Comparison of ENCODE assay signal across 15 cellular contexts in genomic region chr15:77243716-77244401, GRCh38.
"Had no signal": no experiment of that assay in that cellular context is flagged by ENCODE, and none has a peak within 500 bp of the region (broad histone marks: within the 10 kb centered on the region; RNA-seq: fewer than 3 reads in every experiment).

No MANE protein-coding gene starts in this region.

- DNase-seq: activated CD4-positive, alpha-beta T cell treated with anti-CD3 and anti-CD28 coated beads for 4 hours; activated CD8-positive, alpha-beta memory T cell treated with anti-CD3 and anti-CD28 coated beads, Interleukin-2, amount 50 U/mL, for 4 hours; activated CD8-positive, alpha-beta T cell treated with anti-CD3 and anti-CD28 coated beads for 36 hours; activated naive CD8-positive, alpha-beta T cell treated with anti-CD3 and anti-CD28 coated beads, Interleukin-2, amount 10 ng/mL, durations not matched to agents 7 days and 5 days; activated T-cell treated with anti-CD3 and anti-CD28 coated beads, Interleukin-2, amount 50 U/mL, for 72 hours; foreskin melanocyte; mammary epithelial cell; sigmoid colon; stimulated activated CD4-positive, alpha-beta T cell treated with anti-CD3 and anti-CD28 coated beads, Interleukin-2, amount 100 ng/mL, for 24 hours; stimulated activated naive CD4-positive, alpha-beta T cell treated with Interleukin-2 at 50 U/mL for 16 hours; T-helper 9 cell had no signal

- H3K27ac ChIP-seq: sigmoid colon, VCaP had no signal

- H3K4me1 ChIP-seq: sigmoid colon had no signal

- H3K9me3 Mint-ChIP-seq: activated CD8-positive, alpha-beta T cell treated with anti-CD3 and anti-CD28 coated beads for 36 hours; activated naive CD8-positive, alpha-beta T cell treated with anti-CD3 and anti-CD28 coated beads, Interleukin-2, amount 10 ng/mL, durations not matched to agents 7 days and 5 days; activated T-cell treated with anti-CD3 and anti-CD28 coated beads, Interleukin-2, amount 50 U/mL, for 72 hours; nephron; type B pancreatic cell had no signal

- H3K36me3 ChIP-seq: sigmoid colon had no signal

- H3K9me3 ChIP-seq: sigmoid colon had no signal

- H3K4me3 Mint-ChIP-seq: activated CD8-positive, alpha-beta T cell treated with anti-CD3 and anti-CD28 coated beads for 36 hours; activated naive CD8-positive, alpha-beta T cell treated with anti-CD3 and anti-CD28 coated beads, Interleukin-2, amount 10 ng/mL, durations not matched to agents 7 days and 5 days; activated T-cell treated with anti-CD3 and anti-CD28 coated beads, Interleukin-2, amount 50 U/mL, for 72 hours; nephron; type B pancreatic cell had no signal

- ATAC-seq: activated CD8-positive, alpha-beta T cell treated with anti-CD3 and anti-CD28 coated beads for 36 hours; activated T-cell treated with anti-CD3 and anti-CD28 coated beads, Interleukin-2, amount 50 U/mL, for 72 hours; left lobe of liver had no signal

- H3K27me3 ChIP-seq: sigmoid colon had no signal

- H3K4me3 ChIP-seq: sigmoid colon had no signal

- H3K27me3 Mint-ChIP-seq: activated CD8-positive, alpha-beta T cell treated with anti-CD3 and anti-CD28 coated beads for 36 hours; activated naive CD8-positive, alpha-beta T cell treated with anti-CD3 and anti-CD28 coated beads, Interleukin-2, amount 10 ng/mL, durations not matched to agents 7 days and 5 days; type B pancreatic cell had no signal

- H3K27ac Mint-ChIP-seq: activated CD8-positive, alpha-beta T cell treated with anti-CD3 and anti-CD28 coated beads for 36 hours; activated naive CD8-positive, alpha-beta T cell treated with anti-CD3 and anti-CD28 coated beads, Interleukin-2, amount 10 ng/mL, durations not matched to agents 7 days and 5 days; activated T-cell treated with anti-CD3 and anti-CD28 coated beads, Interleukin-2, amount 50 U/mL, for 72 hours; nephron; type B pancreatic cell had no signal

- H3K4me1 Mint-ChIP-seq: nephron had no signal
